1 cellular context compared by ENCODE assay signal in genomic region chr16:22190169-22191088, GRCh38.
A peak's percentile ranks its signal among the peaks of the same experiment; 100 is the strongest.
TF ChIP-seq lines count a peak whose summit lies in the region.

No MANE protein-coding gene starts in this region.

TF ChIP-seq in HEK293, 187 proteins besides CTCF, POLR2A, EP300 and RAD21 (continued from another document):
- TF ChIP-seq ZBTB7A (tag by site-specific recombination; IDR thresholded peaks at IDR 0.05; ENCODE audit: low read depth) (no peak), ZNF692 (tag by site-specific recombination; IDR thresholded peaks at IDR 0.05) (peak; percentile 69), ZBTB17 (tag by site-specific recombination; IDR thresholded peaks at IDR 0.05) (peak; percentile 74), ZEB2 (tag by site-specific recombination; IDR thresholded peaks at IDR 0.05) (peak; percentile 53), ZSCAN5A (tag by site-specific recombination; IDR thresholded peaks at IDR 0.05) (peak; percentile 71; the same call in 1 of the 2 replicates), SP2 (tag by site-specific recombination; IDR thresholded peaks at IDR 0.05) (peak; percentile 85), SP7 (tag by site-specific recombination; IDR thresholded peaks at IDR 0.05) (0 out of 2 replicates have a peak, but pooled peaks have one; percentile 76), ZNF610 (tag by site-specific recombination; IDR thresholded peaks at IDR 0.05; ENCODE audit: borderline replicate concordance) (peak; percentile 84; the same call in 1 of the 2 replicates), ZNF423 (tag by site-specific recombination; IDR thresholded peaks at IDR 0.05) (no peak), ZNF488 (tag by site-specific recombination; IDR thresholded peaks at IDR 0.05) (no peak), ZXDB (tag by site-specific recombination; IDR thresholded peaks at IDR 0.05) (peak; percentile 66), ZNF169 (tag by site-specific recombination; IDR thresholded peaks at IDR 0.05) (0 out of 2 replicates have a peak, but pooled peaks have one; percentile 37), YY2 (tag by site-specific recombination; IDR thresholded peaks at IDR 0.05) (0 out of 2 replicates have a peak, but pooled peaks have one; percentile 39), ZBTB48 (tag by site-specific recombination; IDR thresholded peaks at IDR 0.05) (peak; percentile 59), KLF9 (tag by site-specific recombination; IDR thresholded peaks at IDR 0.05; ENCODE audit: low read depth) (peak; percentile 94), ZBTB26 (tag by site-specific recombination; optimal IDR thresholded peaks at IDR 0.05) (peak; percentile 98), KLF16 (tag by site-specific recombination; IDR thresholded peaks at IDR 0.05) (peak; percentile 71; the same call in 1 of the 2 replicates), ZNF221 (tag by site-specific recombination; IDR thresholded peaks at IDR 0.05; ENCODE audit: borderline replicate concordance) (no peak), ZNF175 (tag by site-specific recombination; IDR thresholded peaks at IDR 0.05) (no peak), PATZ1 (tag by site-specific recombination; IDR thresholded peaks at IDR 0.05) (peak; percentile 68), ZNF777 (tag by site-specific recombination; IDR thresholded peaks at IDR 0.05; ENCODE audit: borderline replicate concordance) (peak; percentile 95; the same call in 1 of the 2 replicates), PRDM10 (tag by site-specific recombination; IDR thresholded peaks at IDR 0.05) (no peak; the same call in none of the 2 replicates), ZNF214 (tag by site-specific recombination; IDR thresholded peaks at IDR 0.05; ENCODE audit: borderline replicate concordance) (no peak), ZNF138 (tag by site-specific recombination; IDR thresholded peaks at IDR 0.05; ENCODE audit: borderline replicate concordance) (no peak), SP3 (tag by site-specific recombination; IDR thresholded peaks at IDR 0.05) (peak; percentile 100), ZNF639 (tag by site-specific recombination; IDR thresholded peaks at IDR 0.05) (no peak), ZBTB8A (tag by site-specific recombination; IDR thresholded peaks at IDR 0.05) (peak; percentile 73), GFI1B (tag by site-specific recombination; IDR thresholded peaks at IDR 0.05) (no peak), ZFHX2 (tag by site-specific recombination; conservative IDR thresholded peaks at IDR 0.05) (peak; percentile 89), ZBTB20 (tag by site-specific recombination; IDR thresholded peaks at IDR 0.05) (peak; percentile 66; the same call in 1 of the 2 replicates), YY1 (tag by site-specific recombination; IDR thresholded peaks at IDR 0.05) (0 out of 2 replicates have a peak, but pooled peaks have one; percentile 40), ZNF133 (tag by site-specific recombination; IDR thresholded peaks at IDR 0.05) (0 out of 2 replicates have a peak, but pooled peaks have one; percentile 31), ZNF416 (tag by site-specific recombination; IDR thresholded peaks at IDR 0.05) (no peak), ZNF600 (tag by site-specific recombination; IDR thresholded peaks at IDR 0.05) (peak; percentile 69; the same call in 1 of the 2 replicates), ZBTB1 (tag by site-specific recombination; IDR thresholded peaks at IDR 0.05) (no peak), KLF8 (tag by site-specific recombination; IDR thresholded peaks at IDR 0.05) (peak; percentile 94), ZNF629 (tag by site-specific recombination; IDR thresholded peaks at IDR 0.05) (0 out of 2 replicates have a peak, but pooled peaks have one; percentile 26), KLF17 (tag by site-specific recombination; IDR thresholded peaks at IDR 0.05) (peak; percentile 98), ZNF501 (tag by site-specific recombination; IDR thresholded peaks at IDR 0.05) (0 out of 2 replicates have a peak, but pooled peaks have one; percentile 3), ZNF398 (tag by site-specific recombination; IDR thresholded peaks at IDR 0.05) (peak; percentile 4), ZNF2 (tag by site-specific recombination; IDR thresholded peaks at IDR 0.05) (0 out of 2 replicates have a peak, but pooled peaks have one; percentile 58), KLF10 (tag by site-specific recombination; IDR thresholded peaks at IDR 0.05) (peak; percentile 99), GLIS1 (tag by site-specific recombination; IDR thresholded peaks at IDR 0.05) (0 out of 2 replicates have a peak, but pooled peaks have one; percentile 11)
TF ChIP-seq in HEK293: peak in this region for 39.
